Comparison of ENCODE assay signal across 38 cellular contexts in the genomic region with DNA sequence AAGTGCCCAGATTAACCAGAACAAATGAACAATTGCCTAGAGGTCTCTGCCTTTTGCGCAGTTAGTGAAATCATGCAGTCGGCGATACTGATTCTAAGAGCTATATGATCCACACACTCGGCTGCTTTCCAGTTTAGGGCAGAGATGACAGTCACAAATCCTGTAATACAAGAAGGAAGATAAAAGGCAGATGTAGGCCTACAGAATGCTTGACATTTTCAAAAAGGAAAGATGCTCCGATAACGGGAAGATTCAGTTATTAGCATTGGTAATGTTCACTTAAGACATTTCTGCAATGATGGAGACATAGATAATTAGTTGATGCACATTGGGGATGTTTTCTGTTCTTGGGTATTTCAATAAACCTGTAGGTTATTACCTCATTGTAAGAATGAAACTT. TPM values are rescaled to one million over a fixed set of nuclear protein-coding genes. Genes with fewer than 3 reads are reported as not detected.
DNase-seq lines count a peak whose midpoint lies in the region; ATAC-seq and TF ChIP-seq lines count a peak whose summit lies in the region.
"Had no signal": no experiment of that assay in that cellular context is flagged by ENCODE, and none has a peak within 500 bp of the region (broad histone marks: within the 10 kb centered on the region; RNA-seq: fewer than 3 reads in every experiment).

No MANE protein-coding gene starts in this region.

- CTCF ChIA-PET in SK-N-SH (lab: Yijun Ruan, JAX): interaction anchor here (1.0 kb wide), 1 partner anchor 12 kb away, joined by 3 read pairs; no protein-coding TSS in a partner anchor

- no peak overlapping the region for H3K27ac Mint-ChIP-seq in GM23338
- H3K27ac Mint-ChIP-seq: B cell; CD14-positive monocyte; CD4-positive, alpha-beta memory T cell; CD4-positive, alpha-beta T cell; CD4-positive, CD25-positive, alpha-beta regulatory T cell; CD8-positive, alpha-beta memory T cell; CD8-positive, alpha-beta T cell had no signal

- no peak for TF ChIP-seq EP300 in SK-N-SH (IDR thresholded peaks at IDR 0.05; ENCODE audit: borderline replicate concordance in 1 of 2, low read depth in 1 of 2, low read length in 1 of 2)

- H3K27ac ChIP-seq in SK-N-SH (ENCODE audit: low read depth in 2 of 2, low read length in 1 of 2) (no peak overlapping the region), GM23338 (ENCODE audit: low read depth) (no peak overlapping the region)
- H3K27ac ChIP-seq: 22Rv1; A549; BLaER1; BLaER1 treated with 17β-estradiol and CSF1 and Interleukin-3, amounts not matched to agents 10 nM and 100 nM; C4-2B had no signal

- no peaks in the 10 kb centered on the region for H3K9me3 Mint-ChIP-seq in GM23338
- H3K9me3 Mint-ChIP-seq: CD14-positive monocyte; CD4-positive, alpha-beta T cell; CD4-positive, CD25-positive, alpha-beta regulatory T cell; CD8-positive, alpha-beta memory T cell; CD8-positive, alpha-beta T cell had no signal

- no peaks in the 10 kb centered on the region for H3F3A ChIP-seq in SK-N-SH (replicated peaks; ENCODE audit: insufficient read depth)
- no peaks in the 10 kb centered on the region for H3F3A ChIP-seq in GM23338 (replicated peaks; ENCODE audit: low read depth)

- no peak overlapping the region for H3K9ac ChIP-seq in SK-N-SH
- H3K9ac ChIP-seq: BLaER1; BLaER1 treated with 17β-estradiol and CSF1 and Interleukin-3, amounts not matched to agents 10 nM and 100 nM had no signal

- DNase-seq in SK-N-SH (no peak), GM23338 (ENCODE audit: low spot score) (no peak), SK-N-DZ (ENCODE audit: low spot score) (peak; percentile 94), H7 (no peak)
- DNase-seq: 8988T; ACHN; AML-193; BE2C; C1 segment of cervical spinal cord; Caco-2; Calu3; CD4-positive, alpha-beta memory T cell; CD4-positive, alpha-beta T cell; CD4-positive, CD25-positive, alpha-beta regulatory T cell; CD8-positive, alpha-beta memory T cell; CD8-positive, alpha-beta T cell; COR-L47; DMS 273 treated with DMSO at 0.1 percent for 48 hours; DMS153; DMS53; DMS79; DMS79 treated with DMSO at 0.1 percent for 48 hours; DND-41; EL had no signal

- POLR2A ChIA-PET in SK-N-SH (lab: Yijun Ruan, JAX): no interaction called here

- H3K4me1 Mint-ChIP-seq in GM23338: no peaks in the 10 kb centered on the region
- H3K4me1 Mint-ChIP-seq: B cell; CD14-positive monocyte; CD4-positive, alpha-beta memory T cell; CD4-positive, CD25-positive, alpha-beta regulatory T cell; CD8-positive, alpha-beta memory T cell had no signal

- no peak for TF ChIP-seq RAD21 in SK-N-SH (IDR thresholded peaks at IDR 0.05; ENCODE audit: low read length)

- no peaks in the 10 kb centered on the region for H3K27me3 ChIP-seq in SK-N-SH (ENCODE audit: insufficient read depth)
- H3K27me3 ChIP-seq in GM23338 (ENCODE audit: insufficient read depth): no peaks in the 10 kb centered on the region
- no peaks in the 10 kb centered on the region for H3K27me3 ChIP-seq in H7 (ENCODE audit: control insufficient read depth, insufficient read depth, low read length)
- H3K27me3 ChIP-seq: BE2C; BLaER1; BLaER1 treated with 17β-estradiol and CSF1 and Interleukin-3, amounts not matched to agents 10 nM and 100 nM had no signal

- peaks cover 0 to 8% of the 10 kb centered on the region in 2 experiments; a peak in 2 of 4 replicates for H3K4me1 ChIP-seq in SK-N-SH (ENCODE audit: control insufficient read depth in 1 of 2, insufficient read depth in 2 of 2, low read depth in 1 of 2, low read length in 1 of 2)
- no peaks in the 10 kb centered on the region for H3K4me1 ChIP-seq in GM23338 (ENCODE audit: insufficient read depth)
- H3K4me1 ChIP-seq: A549; BLaER1; BLaER1 treated with 17β-estradiol and CSF1 and Interleukin-3, amounts not matched to agents 10 nM and 100 nM; Caco-2 had no signal

- no peaks in the 10 kb centered on the region for H3K9me3 ChIP-seq in SK-N-SH
- H3K9me3 ChIP-seq: A549; BE2C; BLaER1; BLaER1 treated with 17β-estradiol and CSF1 and Interleukin-3, amounts not matched to agents 10 nM and 100 nM; Caco-2 had no signal

- H4K20me1 ChIP-seq in SK-N-SH (ENCODE audit: insufficient read depth) (no peaks in the 10 kb centered on the region), GM23338 (replicated peaks; ENCODE audit: insufficient read depth) (no peaks in the 10 kb centered on the region)
- H4K20me1 ChIP-seq: BLaER1; BLaER1 treated with 17β-estradiol and CSF1 and Interleukin-3, amounts not matched to agents 10 nM and 100 nM had no signal

- H3K9me2 ChIP-seq in SK-N-SH: no peaks in the 10 kb centered on the region
- no peaks in the 10 kb centered on the region for H3K9me2 ChIP-seq in GM23338 (ENCODE audit: insufficient read depth)

- H3K36me3 Mint-ChIP-seq in GM23338 (ENCODE audit: low read depth): no peaks in the 10 kb centered on the region
- H3K36me3 Mint-ChIP-seq: CD14-positive monocyte; CD4-positive, alpha-beta memory T cell; CD4-positive, CD25-positive, alpha-beta regulatory T cell; CD8-positive, alpha-beta memory T cell; CD8-positive, alpha-beta T cell had no signal

- TF ChIP-seq CTCF in SK-N-SH (IDR thresholded peaks at IDR 0.05) (no peak), GM23338 (conservative IDR thresholded peaks at IDR 0.05; ENCODE audit: low read depth in 2 of 2) (no peak)

- H2AFZ ChIP-seq in SK-N-SH (ENCODE audit: low read depth) (no peak overlapping the region), GM23338 (0 out of 2 replicates have a peak overlapping the region, but pooled peaks have one; percentile 15)

- H3K79me2 ChIP-seq in SK-N-SH (ENCODE audit: insufficient read depth) (no peaks in the 10 kb centered on the region), GM23338 (replicated peaks; ENCODE audit: insufficient read depth) (no peaks in the 10 kb centered on the region)

- no peaks in the 10 kb centered on the region for H3K27me3 Mint-ChIP-seq in GM23338 (ENCODE audit: insufficient read depth, low read depth, poor library complexity)

- no peak overlapping the region for H3K4me3 Mint-ChIP-seq in GM23338
- H3K4me3 Mint-ChIP-seq: B cell; CD14-positive monocyte; CD4-positive, alpha-beta memory T cell; CD4-positive, alpha-beta T cell; CD8-positive, alpha-beta memory T cell; CD8-positive, alpha-beta T cell had no signal

- H3K4me2 ChIP-seq in SK-N-SH (no peak overlapping the region), GM23338 (no peak overlapping the region)
- H3K4me2 ChIP-seq: A549; BLaER1; BLaER1 treated with 17β-estradiol and CSF1 and Interleukin-3, amounts not matched to agents 10 nM and 100 nM had no signal

- WGBS in SK-N-SH (ENCODE audit: low lambda C conversion rate): 76% methylated on average over 6 of the region's 6 CpGs

- no peaks in the 10 kb centered on the region for H3K36me3 ChIP-seq in SK-N-SH (replicated peaks in 1 of 2; ENCODE audit: control insufficient read depth in 1 of 2, insufficient read depth in 2 of 2, low read length in 1 of 2)
- H3K36me3 ChIP-seq in GM23338 (ENCODE audit: insufficient read depth): no peaks in the 10 kb centered on the region
- no peaks in the 10 kb centered on the region for H3K36me3 ChIP-seq in H7 (replicated peaks; ENCODE audit: control insufficient read depth, insufficient read depth, low read length)
- H3K36me3 ChIP-seq: BE2C; BLaER1; BLaER1 treated with 17β-estradiol and CSF1 and Interleukin-3, amounts not matched to agents 10 nM and 100 nM had no signal

- ATAC-seq in SK-N-SH treated with all-trans-retinoic acid at 6 μM for 48 hours: no peak
- ATAC-seq in GM23338: no peak
- ATAC-seq in GM21447 (IDR thresholded peaks at IDR 0.05; ENCODE audit: unreplicated experiment): no peak
- ATAC-seq: A549; CD8-positive, alpha-beta T cell had no signal

- no peak overlapping the region for H3K4me3 ChIP-seq in SK-N-SH (ENCODE audit: low read depth in 2 of 2, low read length in 1 of 2)
- H3K4me3 ChIP-seq in GM23338: no peak overlapping the region
- H3K4me3 ChIP-seq in H7 (ENCODE audit: insufficient read depth, low read depth, low read length): no peak overlapping the region
- H3K4me3 ChIP-seq: A549; BLaER1; BLaER1 treated with 17β-estradiol and CSF1 and Interleukin-3, amounts not matched to agents 10 nM and 100 nM had no signal

TF ChIP-seq in SK-N-SH treated with all-trans-retinoic acid at 6 μM for 48 hours, 23 proteins besides CTCF, POLR2A, EP300 and RAD21:
- no peak for TF ChIP-seq ZC3H10 (CRISPR knock-in tag; IDR thresholded peaks at IDR 0.05)
- TF ChIP-seq ISL1 (CRISPR knock-in tag; IDR thresholded peaks at IDR 0.05): peak; percentile 86
TF ChIP-seq in SK-N-SH treated with all-trans-retinoic acid at 6 μM for 48 hours: peak in this region for 1.

TF ChIP-seq in GM23338, 12 proteins besides CTCF, POLR2A, EP300 and RAD21:
- TF ChIP-seq CREB1 (CRISPR knock-in tag; IDR thresholded peaks at IDR 0.05; ENCODE audit: low read depth): no peak
- TF ChIP-seq EZH2phosphoT487 (IDR thresholded peaks at IDR 0.05; ENCODE audit: unreplicated experiment): no peak
- TF ChIP-seq JUNB (IDR thresholded peaks at IDR 0.05; ENCODE audit: unreplicated experiment): no peak
- TF ChIP-seq EZH2 (IDR thresholded peaks at IDR 0.05; ENCODE audit: low read depth, unreplicated experiment): no peak
- no peak for TF ChIP-seq ETS1 (IDR thresholded peaks at IDR 0.05)
- TF ChIP-seq NANOG (IDR thresholded peaks at IDR 0.05; ENCODE audit: borderline replicate concordance): no peak

RNA-seq across cellular contexts. Expression of gene NYAP2, which starts 19.5 kb away (rescaled TPM):
- not detected in 2 replicates for polyA plus RNA-seq in SK-N-SH (2012; rRNA removed)
- polyA plus RNA-seq in SK-N-SH (2012; cell fraction: cytosol; rRNA removed): 0.01 TPM in 2 replicates
- 0.01 TPM in 1 of 2 replicates, not detected in the other for polyA plus RNA-seq in SK-N-SH (2012; cell fraction: nucleus; rRNA removed)
- not detected in 2 replicates for total RNA-seq in GM23338 (2014; rRNA removed; shearing (Covaris generic))
- not detected in 2 replicates for polyA plus RNA-seq in GM23338 (2016; fragmentation: Nextera tagmentation; extraction: Ambion mirVana)
- 0.35 and 0.44 TPM in 2 replicates for polyA plus RNA-seq in SK-N-DZ (2014; cell fraction: cytosol; rRNA removed)
- 0.30 and 0.41 TPM in 2 replicates for polyA plus RNA-seq in SK-N-DZ (2014; cell fraction: nucleus; rRNA removed)
- not detected in 2 replicates for total RNA-seq in H7 (2014; rRNA removed; shearing (Covaris generic))
- total RNA-seq: A172; A673; CD4-positive, alpha-beta T cell; CD8-positive, alpha-beta memory T cell; CD8-positive, alpha-beta T cell; Daoy had no signal
- polyA plus RNA-seq: AG04450; BJ; CD14-positive monocyte; CD4-positive, alpha-beta memory T cell; CD4-positive, CD25-positive, alpha-beta regulatory T cell; CD8-positive, alpha-beta memory T cell had no signal
